16 cellular contexts compared by ENCODE assay signal in the genomic region with DNA sequence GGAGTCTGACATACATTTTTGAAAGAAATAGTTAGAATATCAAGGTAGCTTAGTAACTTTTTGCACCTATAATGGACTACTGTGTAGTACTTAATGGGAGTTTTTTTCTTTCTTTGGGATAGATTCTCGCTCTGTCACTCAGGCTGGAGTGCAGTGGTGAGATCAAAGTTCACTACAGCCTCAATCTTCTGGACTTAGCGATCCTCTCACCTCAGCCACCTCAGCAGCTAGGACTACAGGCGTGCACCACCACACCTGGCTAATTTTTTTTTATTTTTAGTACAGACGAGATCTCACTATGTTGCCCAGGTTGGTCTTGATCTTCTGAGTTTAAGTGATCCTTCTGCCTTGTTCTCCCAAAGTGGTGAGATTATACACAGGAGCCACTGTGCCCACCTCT. TPM values are rescaled to one million over a fixed set of nuclear protein-coding genes. Genes with fewer than 3 reads are reported as not detected.
DNase-seq lines count a peak whose midpoint lies in the region; ATAC-seq and TF ChIP-seq lines count a peak whose summit lies in the region.
"Had no signal": no experiment of that assay in that cellular context is flagged by ENCODE, and none has a peak within 500 bp of the region (broad histone marks: within the 10 kb centered on the region; RNA-seq: fewer than 3 reads in every experiment).

No MANE protein-coding gene starts in this region.

- CTCF ChIA-PET in mammary epithelial cell (lab: Charles Lee; ENCODE audit: low non-redundant PET): no interaction called here

- no peak overlapping the region for H2AFZ ChIP-seq in mammary epithelial cell (ENCODE audit: low read depth, low read length)

- peaks cover 95% of the 10 kb centered on the region for H3K79me2 ChIP-seq in mammary epithelial cell (ENCODE audit: insufficient read depth, low read length)

- no peaks in the 10 kb centered on the region for H3K4me1 ChIP-seq in mammary epithelial cell (ENCODE audit: insufficient read depth, low read length)
- H3K4me1 ChIP-seq: A549 had no signal

- peaks cover 13% of the 10 kb centered on the region for H3K4me1 Mint-ChIP-seq in osteocyte (ENCODE audit: unreplicated experiment)

- H3K4me3 Mint-ChIP-seq in osteocyte (ENCODE audit: unreplicated experiment): no peak overlapping the region
- H3K4me3 Mint-ChIP-seq: CD4-positive, alpha-beta memory T cell; H9 had no signal

- in situ Hi-C loops in mammary epithelial cell (cut with MboI; ENCODE audit: low sequenced_read_pairs in 2 of 2): loop anchor here in 1 of 2 donors (25.0 kb wide), 1 partner anchor 163 kb away; the partner anchor contains the start of genes ABHD15 and TP53I13

- H3K9ac ChIP-seq in mammary epithelial cell (ENCODE audit: insufficient read depth, low read length): no peak overlapping the region

- H3K9me3 Mint-ChIP-seq in osteocyte (ENCODE audit: unreplicated experiment): no peaks in the 10 kb centered on the region
- H3K9me3 Mint-ChIP-seq: CD4-positive, alpha-beta memory T cell; H9 had no signal

- ATAC-seq in Right ventricle myocardium superior (ENCODE audit: poor library complexity) (peak; percentile 21), left lobe of liver (peak; percentile 31), GM18498 (IDR thresholded peaks at IDR 0.05; ENCODE audit: unreplicated experiment) (no peak)
- ATAC-seq: A549 had no signal

- H3K27me3 Mint-ChIP-seq in osteocyte (ENCODE audit: unreplicated experiment): no peaks in the 10 kb centered on the region
- H3K27me3 Mint-ChIP-seq: CD4-positive, alpha-beta memory T cell had no signal

- no peak for DNase-seq in Right ventricle myocardium superior
- no peak for DNase-seq in cardiac septum (ENCODE audit: low spot score)
- DNase-seq in left lobe of liver (ENCODE audit: low spot score): peak; percentile 3
- DNase-seq in osteocyte (ENCODE audit: extremely low spot score, unreplicated experiment): peak; percentile 11
- no peak for DNase-seq in midbrain (lab: John Stamatoyannopoulos, UW)
- no peak for DNase-seq in mammary epithelial cell
- DNase-seq: AML-193; CD4-positive, alpha-beta memory T cell; DMS153; DMS79; GDM1; H9 had no signal

- TF ChIP-seq CTCF in osteocyte (IDR thresholded peaks at IDR 0.05): no peak
- no peak for TF ChIP-seq CTCF in mammary epithelial cell (conservative IDR thresholded peaks at IDR 0.05 in 1 of 2, IDR thresholded peaks at IDR 0.05 in 1 of 2; ENCODE audit: extremely low read depth in 1 of 2, insufficient read depth in 1 of 2, low read depth in 1 of 2, low read length in 2 of 2)

- H3K36me3 ChIP-seq in mammary epithelial cell (ENCODE audit: insufficient read depth, low read length): peaks cover 14% of the 10 kb centered on the region

- intact Hi-C loops in Right ventricle myocardium superior (cut with DNase I) (no loop called here), cardiac septum (cut with DNase I) (loop anchor here (10.0 kb wide), 1 partner anchor 165 kb away; the partner anchor contains the start of genes ABHD15 and TP53I13), mammary epithelial cell (cut with micrococcal nuclease) (no loop called here)

- no peak overlapping the region for H3K4me2 ChIP-seq in mammary epithelial cell (ENCODE audit: insufficient read depth, low read depth, low read length)
- H3K4me2 ChIP-seq: A549 had no signal

- no peak overlapping the region for H3K27ac ChIP-seq in mammary epithelial cell (ENCODE audit: insufficient read depth, low read depth, low read length)
- H3K27ac ChIP-seq: 22Rv1, A549, C4-2B had no signal

- no peak overlapping the region for H3K27ac Mint-ChIP-seq in osteocyte (ENCODE audit: unreplicated experiment)

- H4K20me1 ChIP-seq in mammary epithelial cell (ENCODE audit: insufficient read depth, low read length): no peaks in the 10 kb centered on the region

- BruUV-seq in mammary epithelial cell (replicated peaks; lab: Mats Ljungman, UMichigan): no TSS peak

- H3K9me3 ChIP-seq in mammary epithelial cell (replicated peaks; ENCODE audit: insufficient read depth, low read length): no peaks in the 10 kb centered on the region
- H3K9me3 ChIP-seq: A549 had no signal

- no peak overlapping the region for H3K4me3 ChIP-seq in mammary epithelial cell (replicated peaks in 1 of 3; ENCODE audit: insufficient read depth in 1 of 3, low read depth in 2 of 3, low read length in 3 of 3)
- H3K4me3 ChIP-seq: A549 had no signal

- dilution Hi-C loops in mammary epithelial cell (cut with HindIII; ENCODE audit: low sequenced_read_pairs): loop anchor here (5.0 kb wide), 1 partner anchor 73 kb away; no protein-coding TSS in a partner anchor

- peaks cover 16% of the 10 kb centered on the region for H3K36me3 Mint-ChIP-seq in osteocyte (ENCODE audit: unreplicated experiment)

- H3K27me3 ChIP-seq in mammary epithelial cell (ENCODE audit: insufficient read depth, low read length): no peaks in the 10 kb centered on the region

- WGBS in mammary epithelial cell (ENCODE audit: low coverage, missing lambda C conversion rate): 97% methylated on average over 4 of the region's 4 CpGs

RNA-seq across cellular contexts. Expression of gene TAOK1, which starts 9.5 kb away (rescaled TPM):
- total RNA-seq in Right ventricle myocardium superior (48.6 TPM), cardiac septum (64.8 TPM), left lobe of liver (20.9 TPM), osteocyte (79.7 and 81.1 TPM in 2 replicates), mammary epithelial cell (10 to 100 TPM; 57.5 to 70.0 TPM)
- polyA plus RNA-seq in mammary epithelial cell: 13.9 TPM
- 73.7 TPM for polyA minus RNA-seq in mammary epithelial cell

Comparison
In these comparisons a context has a peak if more than half of its experiments do, and no peak if none do; other contexts are left out.
1. DNase-seq: peak in left lobe of liver (single experiment) and osteocyte (single experiment); none in Right ventricle myocardium superior (single experiment), cardiac septum (single experiment), midbrain (single experiment) and mammary epithelial cell (single experiment).